Comparison of ENCODE assay signal across 12 cellular contexts in genomic region chr12:101855364-101855884, GRCh38. TPM values are rescaled to one million over a fixed set of nuclear protein-coding genes. Genes with fewer than 3 reads are reported as not detected.
DNase-seq lines count a peak whose midpoint lies in the region; ATAC-seq, FAIRE-seq and TF ChIP-seq lines count a peak whose summit lies in the region.
"Had no signal": no experiment of that assay in that cellular context is flagged by ENCODE, and none has a peak within 500 bp of the region (broad histone marks: within the 10 kb centered on the region; RNA-seq: fewer than 3 reads in every experiment).

No MANE protein-coding gene starts in this region.

- H3K4me3 ChIP-seq in BLaER1 treated with 17β-estradiol and CSF1 and Interleukin-3, amounts not matched to agents 10 nM and 100 nM = no peak overlapping the region
- H3K4me3 ChIP-seq in astrocyte (ENCODE audit: insufficient read depth, low read depth, low read length) = no peak overlapping the region

- no peaks in the 10 kb centered on the region for H3K27me3 ChIP-seq in BLaER1 treated with 17β-estradiol and CSF1 and Interleukin-3, amounts not matched to agents 10 nM and 100 nM
- H3K27me3 ChIP-seq in astrocyte (ENCODE audit: insufficient read depth, low read length) = no peaks in the 10 kb centered on the region

- peak overlapping the region; percentile 72 for H3K27ac Mint-ChIP-seq in astrocyte (ENCODE audit: unreplicated experiment)
- peak overlapping the region; percentile 58 for H3K27ac Mint-ChIP-seq in memory B cell
- H3K27ac Mint-ChIP-seq in stimulated activated effector memory CD8-positive, alpha-beta T cell treated with anti-CD3 and anti-CD28 coated beads, Interleukin-12 subunit alpha, Interleukin-12 subunit beta, amount 100 ng/mL, for 72 hours = no peak overlapping the region
- H3K27ac Mint-ChIP-seq: activated CD4-positive, alpha-beta T cell treated with anti-CD3 and anti-CD28 coated beads, Interleukin-2, amount 10 ng/mL, durations not matched to agents 7 days and 5 days had no signal

- H3K27me3 Mint-ChIP-seq in astrocyte (ENCODE audit: low read depth, unreplicated experiment) (no peaks in the 10 kb centered on the region), memory B cell (no peaks in the 10 kb centered on the region)
- H3K27me3 Mint-ChIP-seq: activated CD4-positive, alpha-beta T cell treated with anti-CD3 and anti-CD28 coated beads, Interleukin-2, amount 10 ng/mL, durations not matched to agents 7 days and 5 days had no signal

- H3K36me3 ChIP-seq in BLaER1 treated with 17β-estradiol and CSF1 and Interleukin-3, amounts not matched to agents 10 nM and 100 nM = no peaks in the 10 kb centered on the region
- no peaks in the 10 kb centered on the region for H3K36me3 ChIP-seq in astrocyte (ENCODE audit: insufficient read depth, low read length)

- peak overlapping the region; percentile 33 to 76 (median 52) for H3K4me2 ChIP-seq in BLaER1 treated with 17β-estradiol and CSF1 and Interleukin-3, amounts not matched to agents 10 nM and 100 nM
- no peak overlapping the region for H3K4me2 ChIP-seq in astrocyte (ENCODE audit: low read length)

- TF ChIP-seq CTCF in astrocyte (IDR thresholded peaks at IDR 0.05; ENCODE audit: insufficient read depth, low read depth, low read length) = no peak

- H3K9me3 ChIP-seq in BLaER1 treated with 17β-estradiol and CSF1 and Interleukin-3, amounts not matched to agents 10 nM and 100 nM (replicated peaks in 1 of 11) = peaks cover 0 to 12% (median 0%) of the 10 kb centered on the region in 11 experiments; a peak in 7 of 22 replicates
- H3K9me3 ChIP-seq in astrocyte (ENCODE audit: insufficient read depth, low read depth, low read length) = no peaks in the 10 kb centered on the region

- no peak for FAIRE-seq in astrocyte (lab: Jason Lieb, UNC)

- H4K20me1 ChIP-seq in BLaER1 treated with 17β-estradiol and CSF1 and Interleukin-3, amounts not matched to agents 10 nM and 100 nM = no peaks in the 10 kb centered on the region
- H4K20me1 ChIP-seq in astrocyte (ENCODE audit: insufficient read depth, low read length) = no peaks in the 10 kb centered on the region

- peak in 72 of 76 experiments; percentile 7 to 90 (median 50) for DNase-seq in HUDEP-2 (lab: John Stamatoyannopoulos, UW; ENCODE audit: unreplicated experiment in 76 of 76)
- DNase-seq in astrocyte (ENCODE audit: low read depth) = peak; percentile 46
- no peak for DNase-seq in memory B cell (ENCODE audit: low spot score in 2 of 2)
- DNase-seq in DMS153 treated with DMSO at 0.1 percent for 48 hours (lab: John Stamatoyannopoulos, UW; ENCODE audit: unreplicated experiment) = no peak
- no peak for DNase-seq in COLO829 (ENCODE audit: low spot score)
- DNase-seq in stimulated activated effector memory CD8-positive, alpha-beta T cell treated with anti-CD3 and anti-CD28 coated beads, Interleukin-12 subunit alpha, Interleukin-12 subunit beta, amount 100 ng/mL, for 72 hours (ENCODE audit: low spot score in 2 of 2) = no peak
- DNase-seq: activated CD4-positive, alpha-beta T cell treated with anti-CD3 and anti-CD28 coated beads, Interleukin-2, amount 10 ng/mL, durations not matched to agents 7 days and 5 days; activated naive CD4-positive, alpha-beta T cell treated with anti-CD3 and anti-CD28 coated beads, Interleukin-2, amount 50 U/mL, for 16 hours; NCI-H2029; stimulated activated CD4-positive, alpha-beta T cell treated with anti-CD3 and anti-CD28 coated beads, Interleukin-4, amount 100 ng/mL, for 24 hours had no signal

- H3K36me3 Mint-ChIP-seq in astrocyte (ENCODE audit: low read depth, unreplicated experiment) (no peaks in the 10 kb centered on the region), memory B cell (no peaks in the 10 kb centered on the region)
- H3K36me3 Mint-ChIP-seq in stimulated activated effector memory CD8-positive, alpha-beta T cell treated with anti-CD3 and anti-CD28 coated beads, Interleukin-12 subunit alpha, Interleukin-12 subunit beta, amount 100 ng/mL, for 72 hours = no peaks in the 10 kb centered on the region

- H3K4me3 Mint-ChIP-seq in astrocyte (ENCODE audit: unreplicated experiment) = no peak overlapping the region
- no peak overlapping the region for H3K4me3 Mint-ChIP-seq in memory B cell
- H3K4me3 Mint-ChIP-seq in stimulated activated effector memory CD8-positive, alpha-beta T cell treated with anti-CD3 and anti-CD28 coated beads, Interleukin-12 subunit alpha, Interleukin-12 subunit beta, amount 100 ng/mL, for 72 hours = no peak overlapping the region
- H3K4me3 Mint-ChIP-seq: activated CD4-positive, alpha-beta T cell treated with anti-CD3 and anti-CD28 coated beads, Interleukin-2, amount 10 ng/mL, durations not matched to agents 7 days and 5 days had no signal

- peaks cover 17 to 100% (median 37%) of the 10 kb centered on the region in 10 experiments; a peak in 19 of 20 replicates for H3K4me1 ChIP-seq in BLaER1 treated with 17β-estradiol and CSF1 and Interleukin-3, amounts not matched to agents 10 nM and 100 nM
- peaks cover 3% of the 10 kb centered on the region for H3K4me1 ChIP-seq in astrocyte (ENCODE audit: insufficient read depth, low read length)

- H3K79me2 ChIP-seq in astrocyte (ENCODE audit: insufficient read depth, low read length) = no peaks in the 10 kb centered on the region

- H2AFZ ChIP-seq in astrocyte (ENCODE audit: low read depth, low read length) = no peak overlapping the region

- peak overlapping the region; percentile 1 to 86 (median 50); a peak in 20 of 22 replicates for H3K27ac ChIP-seq in BLaER1 treated with 17β-estradiol and CSF1 and Interleukin-3, amounts not matched to agents 10 nM and 100 nM
- no peak overlapping the region for H3K27ac ChIP-seq in astrocyte (ENCODE audit: low read depth, low read length)

- ATAC-seq in memory B cell (ENCODE audit: low read depth) (no peak), HG02840 (IDR thresholded peaks at IDR 0.05; ENCODE audit: low FRiP score, unreplicated experiment) (no peak)
- ATAC-seq in stimulated activated effector memory CD8-positive, alpha-beta T cell treated with anti-CD3 and anti-CD28 coated beads, Interleukin-12 subunit alpha, Interleukin-12 subunit beta, amount 100 ng/mL, for 72 hours = no peak

- H3K4me1 Mint-ChIP-seq in astrocyte (ENCODE audit: low read depth, unreplicated experiment) (peaks cover 17% of the 10 kb centered on the region), memory B cell (peaks cover 20% of the 10 kb centered on the region)
- H3K4me1 Mint-ChIP-seq in stimulated activated effector memory CD8-positive, alpha-beta T cell treated with anti-CD3 and anti-CD28 coated beads, Interleukin-12 subunit alpha, Interleukin-12 subunit beta, amount 100 ng/mL, for 72 hours = peaks cover 29% of the 10 kb centered on the region

- H3K9ac ChIP-seq in BLaER1 treated with 17β-estradiol and CSF1 and Interleukin-3, amounts not matched to agents 10 nM and 100 nM = peak overlapping the region in 1 of 11 experiments; percentile 27; a peak in 1 of 22 replicates
- no peak overlapping the region for H3K9ac ChIP-seq in astrocyte (ENCODE audit: low read length)

- no peaks in the 10 kb centered on the region for H3K9me3 Mint-ChIP-seq in astrocyte (ENCODE audit: unreplicated experiment)
- no peaks in the 10 kb centered on the region for H3K9me3 Mint-ChIP-seq in memory B cell
- no peaks in the 10 kb centered on the region for H3K9me3 Mint-ChIP-seq in stimulated activated effector memory CD8-positive, alpha-beta T cell treated with anti-CD3 and anti-CD28 coated beads, Interleukin-12 subunit alpha, Interleukin-12 subunit beta, amount 100 ng/mL, for 72 hours

RNA-seq across cellular contexts. Expression of gene DRAM1, which starts 22.0 kb away (rescaled TPM):
- 18.0 and 20.4 TPM in 2 replicates for total RNA-seq in astrocyte

RNA-seq across cellular contexts. Expression of gene GNPTAB, which starts 24.7 kb away (rescaled TPM):
- total RNA-seq in astrocyte = 43.7 and 43.8 TPM in 2 replicates

Comparison
In these comparisons a context has a peak if more than half of its experiments do, and no peak if none do; other contexts are left out.
1. DNase-seq: peak in HUDEP-2 (72 of 76) and astrocyte (single experiment); none in memory B cell (0 of 2), DMS153 treated with DMSO at 0.1 percent for 48 hours (single experiment), COLO829 (single experiment) and stimulated activated effector memory CD8-positive, alpha-beta T cell treated with anti-CD3 and anti-CD28 coated beads, Interleukin-12 subunit alpha, Interleukin-12 subunit beta, amount 100 ng/mL, for 72 hours (0 of 2).